8 cellular contexts compared by ENCODE assay signal in genomic region chr2:27494944-27495554, GRCh38. TPM values are rescaled to one million over a fixed set of nuclear protein-coding genes. Genes with fewer than 3 reads are reported as not detected.
DNase-seq lines count a peak whose midpoint lies in the region; ATAC-seq and TF ChIP-seq lines count a peak whose summit lies in the region.

Gene FNDC4, minus strand, starts transcription at chr2:27495200. Its CDS starts 521 bp downstream, at chr2:27494679.

- intact Hi-C loops in Calu3 (cut with micrococcal nuclease; ENCODE audit: unreplicated experiment), result loop anchor here (10.0 kb wide), 1 partner anchor 130 kb away; the partner anchor contains the start of genes CCDC121 and GPN1

- H3K9me3 ChIP-seq in OCI-LY1 (ENCODE audit: low read length), result no peaks in the 10 kb centered on the region

- no peaks in the 10 kb centered on the region for H3F3A ChIP-seq in OCI-LY1 (ENCODE audit: insufficient read depth, low read length)

- no peak within 1 kb of the TSS for H3K27ac ChIP-seq in OCI-LY1 (ENCODE audit: low read depth, low read length, poor library complexity, severe bottlenecking)

- H3K27ac Mint-ChIP-seq in Calu3 (ENCODE audit: unreplicated experiment) (peak within 1 kb of the TSS; percentile 79), chondrocyte (ENCODE audit: unreplicated experiment) (no peak within 1 kb of the TSS)
- H3K27ac Mint-ChIP-seq in stimulated activated effector memory CD8-positive, alpha-beta T cell treated with anti-CD3 and anti-CD28 coated beads, Interleukin-12 subunit alpha, Interleukin-12 subunit beta, amount 100 ng/mL, for 72 hours, result peak within 1 kb of the TSS; percentile 54

- H3K36me3 ChIP-seq in OCI-LY1 (ENCODE audit: insufficient read depth, low read length) (no peaks in the 10 kb centered on the region), kidney epithelial cell (ENCODE audit: control insufficient read depth, insufficient read depth, low read length) (no peaks in the 10 kb centered on the region)

- H3K4me3 ChIP-seq in OCI-LY1 (ENCODE audit: low read depth, low read length, poor library complexity, severe bottlenecking) (peak within 1 kb of the TSS; percentile 37), kidney epithelial cell (ENCODE audit: low read depth, low read length) (peak within 1 kb of the TSS; percentile 58)

- H3K4me3 Mint-ChIP-seq in Calu3 (ENCODE audit: low read depth, unreplicated experiment) (peak within 1 kb of the TSS; percentile 85), chondrocyte (ENCODE audit: unreplicated experiment) (peak within 1 kb of the TSS; percentile 87)
- peak within 1 kb of the TSS; percentile 78 for H3K4me3 Mint-ChIP-seq in stimulated activated effector memory CD8-positive, alpha-beta T cell treated with anti-CD3 and anti-CD28 coated beads, Interleukin-12 subunit alpha, Interleukin-12 subunit beta, amount 100 ng/mL, for 72 hours

- H3K27me3 Mint-ChIP-seq in Calu3 (ENCODE audit: unreplicated experiment) (no peaks in the 10 kb centered on the region), chondrocyte (ENCODE audit: low read depth) (peaks cover 17% of the 10 kb centered on the region)

- H3K79me2 ChIP-seq in OCI-LY1 (ENCODE audit: insufficient read depth, low read length), result no peaks in the 10 kb centered on the region

- CTCF ChIA-PET in Calu3 (lab: Charles Lee), result no interaction called here

- H3K4me2 ChIP-seq in OCI-LY1 (ENCODE audit: low read length), result peak within 1 kb of the TSS; percentile 34; the same call in 1 of the 2 replicates

- H3K36me3 Mint-ChIP-seq in Calu3 (ENCODE audit: insufficient read depth, unreplicated experiment), result peaks cover 25% of the 10 kb centered on the region
- peaks cover 3% of the 10 kb centered on the region for H3K36me3 Mint-ChIP-seq in chondrocyte (ENCODE audit: low read depth)
- H3K36me3 Mint-ChIP-seq in stimulated activated effector memory CD8-positive, alpha-beta T cell treated with anti-CD3 and anti-CD28 coated beads, Interleukin-12 subunit alpha, Interleukin-12 subunit beta, amount 100 ng/mL, for 72 hours, result no peaks in the 10 kb centered on the region

- H4K20me1 ChIP-seq in OCI-LY1 (ENCODE audit: insufficient read depth, low read length), result no peaks in the 10 kb centered on the region

- H2AFZ ChIP-seq in OCI-LY1 (ENCODE audit: low read length), result no peak within 1 kb of the TSS

- H3K4me1 Mint-ChIP-seq in Calu3 (ENCODE audit: low read depth, unreplicated experiment) (peaks cover 45% of the 10 kb centered on the region), chondrocyte (ENCODE audit: low read depth) (peaks cover 20% of the 10 kb centered on the region)
- H3K4me1 Mint-ChIP-seq in stimulated activated effector memory CD8-positive, alpha-beta T cell treated with anti-CD3 and anti-CD28 coated beads, Interleukin-12 subunit alpha, Interleukin-12 subunit beta, amount 100 ng/mL, for 72 hours, result peaks cover 10% of the 10 kb centered on the region

- DNase-seq in Calu3 (peak; percentile 37), chondrocyte (ENCODE audit: low spot score) (no peak), kidney epithelial cell (ENCODE audit: low read depth) (no peak), HK-2 (ENCODE audit: unreplicated experiment) (no peak)
- DNase-seq in stimulated activated effector memory CD8-positive, alpha-beta T cell treated with anti-CD3 and anti-CD28 coated beads, Interleukin-12 subunit alpha, Interleukin-12 subunit beta, amount 100 ng/mL, for 72 hours (ENCODE audit: low spot score in 2 of 2), result no peak

- H3K9ac ChIP-seq in OCI-LY1 (ENCODE audit: low read length), result no peak within 1 kb of the TSS

- H3K27me3 ChIP-seq in OCI-LY1 (ENCODE audit: insufficient read depth, low read length), result peaks cover 6% of the 10 kb centered on the region; the same call in 1 of the 2 replicates
- H3K27me3 ChIP-seq in kidney epithelial cell (ENCODE audit: control insufficient read depth, insufficient read depth, low read length), result no peaks in the 10 kb centered on the region

- ATAC-seq in stimulated activated effector memory CD8-positive, alpha-beta T cell treated with anti-CD3 and anti-CD28 coated beads, Interleukin-12 subunit alpha, Interleukin-12 subunit beta, amount 100 ng/mL, for 72 hours, result peak; percentile 74
- ATAC-seq in HG02840 (IDR thresholded peaks at IDR 0.05; ENCODE audit: low FRiP score, unreplicated experiment) (no peak), HG03521 (IDR thresholded peaks at IDR 0.05; ENCODE audit: unreplicated experiment) (no peak)

- H3K4me1 ChIP-seq in OCI-LY1 (ENCODE audit: insufficient read depth, low read length, severe bottlenecking), result peaks cover 3% of the 10 kb centered on the region

- no peak for TF ChIP-seq CTCF in Calu3 (IDR thresholded peaks at IDR 0.05; ENCODE audit: unreplicated experiment)
- no peak for TF ChIP-seq CTCF in OCI-LY1 (IDR thresholded peaks at IDR 0.05; ENCODE audit: low read length)
- TF ChIP-seq CTCF in chondrocyte (IDR thresholded peaks at IDR 0.05), result no peak
- TF ChIP-seq CTCF in kidney epithelial cell (IDR thresholded peaks at IDR 0.05; ENCODE audit: insufficient read depth, low read length, poor library complexity, severe bottlenecking), result no peak

- H3K9me3 Mint-ChIP-seq in Calu3 (ENCODE audit: low read depth, unreplicated experiment) (no peaks in the 10 kb centered on the region), chondrocyte (ENCODE audit: low read depth) (no peaks in the 10 kb centered on the region)
- no peaks in the 10 kb centered on the region for H3K9me3 Mint-ChIP-seq in stimulated activated effector memory CD8-positive, alpha-beta T cell treated with anti-CD3 and anti-CD28 coated beads, Interleukin-12 subunit alpha, Interleukin-12 subunit beta, amount 100 ng/mL, for 72 hours

- H3K9me2 ChIP-seq in OCI-LY1 (ENCODE audit: low read depth, low read length), result no peaks in the 10 kb centered on the region

- no TSS peak for BruUV-seq in Calu3 (replicated peaks; lab: Mats Ljungman, UMichigan)

RNA-seq across cellular contexts. Expression of gene FNDC4, which starts in this region (rescaled TPM):
- 5.3 and 7.2 TPM in 2 replicates for total RNA-seq in Calu3 (2022)
- 8.6 to 17.7 TPM (median 17.4 TPM) in 3 replicates for total RNA-seq in chondrocyte
- 28.2 and 30.0 TPM in 2 replicates for total RNA-seq in kidney epithelial cell
